8 cellular contexts compared by ENCODE assay signal in genomic region chr5:124748687-124749594, GRCh38. TPM values are rescaled to one million over a fixed set of nuclear protein-coding genes. Genes with fewer than 3 reads are reported as not detected.
DNase-seq lines count a peak whose midpoint lies in the region; ATAC-seq, FAIRE-seq and TF ChIP-seq lines count a peak whose summit lies in the region.

No MANE protein-coding gene starts in this region.

- H3K4me3 ChIP-seq in GM23338, result peak overlapping the region; percentile 63
- H3K4me3 ChIP-seq in Peyer's patch, result peak overlapping the region; percentile 37 to 75 (median 57)
- H3K4me3 ChIP-seq in coronary artery, result peak overlapping the region; percentile 86
- peak overlapping the region; percentile 90 to 91 for H3K4me3 ChIP-seq in kidney (ENCODE audit: low read length in 2 of 2)

- no peaks in the 10 kb centered on the region for H3K27me3 ChIP-seq in GM23338 (ENCODE audit: insufficient read depth)
- H3K27me3 ChIP-seq in Peyer's patch, result no peaks in the 10 kb centered on the region

- H3K4me1 ChIP-seq in GM23338 (ENCODE audit: insufficient read depth) (peaks cover 33% of the 10 kb centered on the region), Peyer's patch (peaks cover 0 to 12% (median 0%) of the 10 kb centered on the region in 4 donors), kidney (ENCODE audit: control insufficient read depth in 1 of 2, insufficient read depth in 1 of 2, low read depth in 1 of 2, low read length in 2 of 2) (no peaks in the 10 kb centered on the region)

- in situ Hi-C loops in KBM-7 (cut with MboI; ENCODE audit: low pct_unique_long_range_greater_than_20kb, low sequenced_read_pairs), result no loop called here

- no peaks in the 10 kb centered on the region for H3K9me2 ChIP-seq in GM23338 (ENCODE audit: insufficient read depth)

- peak overlapping the region; percentile 78 for H3K4me2 ChIP-seq in GM23338

- peaks cover 2% of the 10 kb centered on the region; the same call in 2 of the 3 replicates for H3K36me3 Mint-ChIP-seq in GM23338 (ENCODE audit: low read depth)

- DNase-seq in SIG-M5 treated with dmso at 0.1 percent for 504 hours (lab: John Stamatoyannopoulos, UW; ENCODE audit: unreplicated experiment) (peak; percentile 16), SIG-M5 (lab: John Stamatoyannopoulos, UW) (no peak), GM23338 (ENCODE audit: low spot score) (peak; percentile 95), KBM-7 (peak; percentile 58), Peyer's patch (peak; percentile 72 to 91 (median 81)), coronary artery (ENCODE audit: low spot score) (peak; percentile 76), kidney (peak; percentile 75)
- peak; percentile 31 for DNase-seq in stimulated activated CD8-positive, alpha-beta memory T cell treated with anti-CD3 and anti-CD28 coated beads, Interleukin-4, amount 100 ng/mL, for 48 hours

- no peaks in the 10 kb centered on the region for H3F3A ChIP-seq in GM23338 (replicated peaks; ENCODE audit: low read depth)

- no peak overlapping the region for H2AFZ ChIP-seq in GM23338

- H3K9me3 ChIP-seq in Peyer's patch (no peaks in the 10 kb centered on the region), kidney (ENCODE audit: control insufficient read depth in 1 of 2, low read length in 2 of 2) (no peaks in the 10 kb centered on the region)

- peak overlapping the region; percentile 79 to 81 for H3K9ac ChIP-seq in kidney (ENCODE audit: low read length in 2 of 2)

- peak; percentile 72 for FAIRE-seq in kidney (lab: Jason Lieb, UNC)

- intact Hi-C loops in kidney (cut with DNase I), result no loop called here

- H3K27me3 Mint-ChIP-seq in GM23338 (ENCODE audit: insufficient read depth, low read depth, poor library complexity), result peaks cover 6% of the 10 kb centered on the region

- H3K27ac Mint-ChIP-seq in GM23338, result peak overlapping the region; percentile 98

- H3K9me3 Mint-ChIP-seq in GM23338, result no peaks in the 10 kb centered on the region; the same call in 2 of the 3 replicates

- H4K20me1 ChIP-seq in GM23338 (replicated peaks; ENCODE audit: insufficient read depth), result no peaks in the 10 kb centered on the region

- H3K36me3 ChIP-seq in GM23338 (ENCODE audit: insufficient read depth) (no peaks in the 10 kb centered on the region), Peyer's patch (no peaks in the 10 kb centered on the region), kidney (ENCODE audit: control insufficient read depth in 1 of 2, insufficient read depth in 2 of 2, low read length in 2 of 2) (no peaks in the 10 kb centered on the region)

- no peak for TF ChIP-seq CTCF in GM23338 (conservative IDR thresholded peaks at IDR 0.05; ENCODE audit: low read depth in 2 of 2)
- TF ChIP-seq CTCF in Peyer's patch (IDR thresholded peaks at IDR 0.05), result peak in 2 of 6 experiments; percentile 8 to 13
- TF ChIP-seq CTCF in coronary artery (IDR thresholded peaks at IDR 0.05), result no peak
- TF ChIP-seq CTCF in kidney (IDR thresholded peaks at IDR 0.05; ENCODE audit: borderline replicate concordance, extremely low read depth, insufficient read depth), result no peak

- no peak overlapping the region for H3K4me3 Mint-ChIP-seq in GM23338

- peak; percentile 81 for ATAC-seq in GM23338

- H3K4me1 Mint-ChIP-seq in GM23338, result peaks cover 22% of the 10 kb centered on the region

- peaks cover 35% of the 10 kb centered on the region for H3K79me2 ChIP-seq in GM23338 (replicated peaks; ENCODE audit: insufficient read depth)

- H3K27ac ChIP-seq in GM23338 (ENCODE audit: low read depth) (peak overlapping the region; percentile 96), Peyer's patch (peak overlapping the region; percentile 80 to 94 (median 85)), coronary artery (peak overlapping the region; percentile 56 to 72), kidney (ENCODE audit: low read depth in 2 of 2, low read length in 2 of 2) (peak overlapping the region; percentile 92 to 93)

- peak; percentile 33 to 76 for TF ChIP-seq POLR2A in Peyer's patch (IDR thresholded peaks at IDR 0.05)

TF ChIP-seq in GM23338, 12 proteins besides CTCF, POLR2A, EP300 and RAD21:
- no peak for TF ChIP-seq ZNF462 (CRISPR knock-in tag; IDR thresholded peaks at IDR 0.05)
- no peak for TF ChIP-seq JUNB (IDR thresholded peaks at IDR 0.05; ENCODE audit: unreplicated experiment)
- no peak for TF ChIP-seq ZNF331 (CRISPR knock-in tag; IDR thresholded peaks at IDR 0.05; ENCODE audit: low read depth)
- no peak for TF ChIP-seq ETS1 (IDR thresholded peaks at IDR 0.05)
- peak; percentile 57; the same call in 1 of the 2 replicates for TF ChIP-seq CREB1 (CRISPR knock-in tag; IDR thresholded peaks at IDR 0.05; ENCODE audit: low read depth)
- peak; percentile 92 for TF ChIP-seq POLR2AphosphoS5 (IDR thresholded peaks at IDR 0.05; ENCODE audit: low read depth)

RNA-seq across cellular contexts. Expression of gene ZNF608, which starts 2.5 kb away (rescaled TPM):
- total RNA-seq in GM23338 (2014; rRNA removed; shearing (Covaris generic)), result 39.7 and 42.4 TPM in 2 replicates
- polyA plus RNA-seq in GM23338 (2016; fragmentation: Nextera tagmentation; extraction: Ambion mirVana), result 20.0 and 20.5 TPM in 2 replicates
- 10 to 100 TPM; 19.8 to 85.8 (median 35.3) TPM for total RNA-seq in Peyer's patch
- total RNA-seq in kidney, result 35.8 TPM
- 5.9 TPM for polyA plus RNA-seq in kidney (ENCODE audit: insufficient read depth, low read depth, low replicate concordance)
